ENCODE assay signal across 16 cellular contexts in genomic region chr6:11358904-11359840, GRCh38.
DNase-seq lines count a peak whose midpoint lies in the region; ATAC-seq, FAIRE-seq and TF ChIP-seq lines count a peak whose summit lies in the region.
"Had no signal": no experiment of that assay in that cellular context is flagged by ENCODE, and none has a peak within 500 bp of the region (broad histone marks: within the 10 kb centered on the region; RNA-seq: fewer than 3 reads in every experiment).

No MANE protein-coding gene starts in this region.

- H2BK12ac ChIP-seq in mesenchymal stem cell (ENCODE audit: low read length in 2 of 2), result peak overlapping the region; percentile 24 to 32

- H3K4me3 Mint-ChIP-seq in activated naive CD4-positive, alpha-beta T cell treated with anti-CD3 and anti-CD28 coated beads, Interleukin-2, amount 50 U/mL, for 24 hours, result peak overlapping the region; percentile 5
- H3K4me3 Mint-ChIP-seq: activated CD8-positive, alpha-beta T cell treated with anti-CD3 and anti-CD28 coated beads for 36 hours had no signal

- H3K14ac ChIP-seq in mesenchymal stem cell (ENCODE audit: low read length in 2 of 2), result no peak overlapping the region

- no peak overlapping the region for H2AK5ac ChIP-seq in mesenchymal stem cell (ENCODE audit: low read length, severe bottlenecking)

- peaks cover 94% of the 10 kb centered on the region for H3K4me1 Mint-ChIP-seq in activated naive CD4-positive, alpha-beta T cell treated with anti-CD3 and anti-CD28 coated beads, Interleukin-2, amount 50 U/mL, for 24 hours

- H3K9me3 Mint-ChIP-seq in activated naive CD4-positive, alpha-beta T cell treated with anti-CD3 and anti-CD28 coated beads, Interleukin-2, amount 50 U/mL, for 24 hours, result peaks cover 5% of the 10 kb centered on the region

- H3K18ac ChIP-seq in mesenchymal stem cell (ENCODE audit: low read depth in 1 of 2, low read length in 2 of 2), result peak overlapping the region in 1 of 2 experiments; percentile 26

- H4K8ac ChIP-seq in mesenchymal stem cell (ENCODE audit: low read length), result no peak overlapping the region

- ATAC-seq in upper lobe of right lung (peak; percentile 35), pancreas (no peak), HG03045 (IDR thresholded peaks at IDR 0.05; ENCODE audit: unreplicated experiment) (no peak)
- ATAC-seq: A549; activated CD8-positive, alpha-beta T cell treated with anti-CD3 and anti-CD28 coated beads for 36 hours had no signal

- H3K36me3 Mint-ChIP-seq in activated naive CD4-positive, alpha-beta T cell treated with anti-CD3 and anti-CD28 coated beads, Interleukin-2, amount 50 U/mL, for 24 hours, result peaks cover 67% of the 10 kb centered on the region

- H3K79me1 ChIP-seq in mesenchymal stem cell (replicated peaks; ENCODE audit: low read length, poor library complexity, severe bottlenecking), result no peaks in the 10 kb centered on the region

- H3K36me3 ChIP-seq in mesenchymal stem cell (ENCODE audit: control insufficient read depth in 1 of 2, insufficient read depth in 2 of 2, low read depth in 1 of 2, low read length in 2 of 2), result no peaks in the 10 kb centered on the region
- no peaks in the 10 kb centered on the region for H3K36me3 ChIP-seq in upper lobe of right lung
- no peaks in the 10 kb centered on the region for H3K36me3 ChIP-seq in pancreas

- H3K9me3 ChIP-seq in mesenchymal stem cell (ENCODE audit: control insufficient read depth, low read length) (no peaks in the 10 kb centered on the region), upper lobe of right lung (no peaks in the 10 kb centered on the region), pancreas (no peaks in the 10 kb centered on the region)

- no peak overlapping the region for H3K4me2 ChIP-seq in mesenchymal stem cell (ENCODE audit: low read length, poor library complexity, severe bottlenecking)
- H3K4me2 ChIP-seq: A549 had no signal

- no peak overlapping the region for H4K91ac ChIP-seq in mesenchymal stem cell (ENCODE audit: low read length)

- TF ChIP-seq CTCF in upper lobe of right lung (IDR thresholded peaks at IDR 0.05) (no peak), GM10266 (IDR thresholded peaks at IDR 0.05; ENCODE audit: control insufficient read depth, insufficient read depth, low read depth, missing control alignments) (no peak), pancreas (IDR thresholded peaks at IDR 0.05) (no peak)

- H3K4me3 ChIP-seq in mesenchymal stem cell (ENCODE audit: insufficient read depth in 1 of 2, low read depth in 1 of 2, low read length in 2 of 2) (no peak overlapping the region), upper lobe of right lung (no peak overlapping the region), pancreas (no peak overlapping the region)
- H3K4me3 ChIP-seq: A549 had no signal

- no peak overlapping the region for H2BK15ac ChIP-seq in mesenchymal stem cell (ENCODE audit: low read depth, poor library complexity, severe bottlenecking)

- H3K27ac ChIP-seq in mesenchymal stem cell (ENCODE audit: low read length, poor library complexity, severe bottlenecking) (no peak overlapping the region), upper lobe of right lung (peak overlapping the region; percentile 45), pancreas (no peak overlapping the region)

- H2BK5ac ChIP-seq in mesenchymal stem cell (ENCODE audit: low read depth, low read length, poor library complexity, severe bottlenecking), result no peak overlapping the region

- DNase-seq in activated naive CD4-positive, alpha-beta T cell treated with Interleukin-2 at 50 U/mL for 16 hours, result no peak
- DNase-seq in dermis blood vessel endothelial cell (peak; percentile 46), mesenchymal stem cell (peak; percentile 53), upper lobe of right lung (no peak), GM10266 (ENCODE audit: extremely low spot score) (no peak), pancreas (no peak)
- DNase-seq: activated CD8-positive, alpha-beta T cell treated with anti-CD3 and anti-CD28 coated beads for 36 hours; DMS153; NCI-H146; NCI-H526; substantia nigra; T-helper 9 cell had no signal

- H3K27me3 ChIP-seq in mesenchymal stem cell (ENCODE audit: control insufficient read depth in 1 of 2, insufficient read depth in 1 of 2, low read length in 2 of 2) (no peaks in the 10 kb centered on the region), upper lobe of right lung (no peaks in the 10 kb centered on the region), pancreas (no peaks in the 10 kb centered on the region)

- no peaks in the 10 kb centered on the region for H3K27me3 Mint-ChIP-seq in activated naive CD4-positive, alpha-beta T cell treated with anti-CD3 and anti-CD28 coated beads, Interleukin-2, amount 50 U/mL, for 24 hours
- H3K27me3 Mint-ChIP-seq: activated CD8-positive, alpha-beta T cell treated with anti-CD3 and anti-CD28 coated beads for 36 hours had no signal

- intact Hi-C loops in upper lobe of right lung (cut with DNase I), result no loop called here
- intact Hi-C loops in pancreas (cut with DNase I), result no loop called here

- no peak overlapping the region for H3K23ac ChIP-seq in mesenchymal stem cell (ENCODE audit: low read length in 2 of 2)

- H3K4ac ChIP-seq in mesenchymal stem cell (ENCODE audit: low read depth in 1 of 2, low read length in 2 of 2), result no peak overlapping the region

- H3K27ac Mint-ChIP-seq in activated naive CD4-positive, alpha-beta T cell treated with anti-CD3 and anti-CD28 coated beads, Interleukin-2, amount 50 U/mL, for 24 hours, result peak overlapping the region; percentile 43

- no peak for FAIRE-seq in pancreas (lab: Jason Lieb, UNC)
- FAIRE-seq: A549, RCC 7860 had no signal

- no peak overlapping the region for H2AFZ ChIP-seq in mesenchymal stem cell (ENCODE audit: low read depth, low read length)

- WGBS in mesenchymal stem cell, result 82% methylated on average over 4 of the region's 4 CpGs
- 75 to 78% methylated on average over 4 of the region's 4 CpGs for WGBS in pancreas, 2 donors

- H2BK120ac ChIP-seq in mesenchymal stem cell (ENCODE audit: low read depth, low read length), result peak overlapping the region; percentile 57

- no peak overlapping the region for H3K9ac ChIP-seq in mesenchymal stem cell (ENCODE audit: low read length)

- peaks cover 3% of the 10 kb centered on the region for H3K4me1 ChIP-seq in mesenchymal stem cell (ENCODE audit: control insufficient read depth, insufficient read depth, low read depth, low read length)
- peaks cover 35% of the 10 kb centered on the region for H3K4me1 ChIP-seq in upper lobe of right lung
- H3K4me1 ChIP-seq in pancreas, result no peaks in the 10 kb centered on the region

Comparison
In these comparisons a context has a peak if more than half of its experiments do, and no peak if none do; other contexts are left out.
1. DNase-seq: peak in dermis blood vessel endothelial cell (single experiment) and mesenchymal stem cell (single experiment); none in activated naive CD4-positive, alpha-beta T cell treated with Interleukin-2 at 50 U/mL for 16 hours (single experiment), upper lobe of right lung (single experiment), GM10266 (single experiment) and pancreas (0 of 6).